8 cellular contexts compared by ENCODE assay signal in the genomic region with DNA sequence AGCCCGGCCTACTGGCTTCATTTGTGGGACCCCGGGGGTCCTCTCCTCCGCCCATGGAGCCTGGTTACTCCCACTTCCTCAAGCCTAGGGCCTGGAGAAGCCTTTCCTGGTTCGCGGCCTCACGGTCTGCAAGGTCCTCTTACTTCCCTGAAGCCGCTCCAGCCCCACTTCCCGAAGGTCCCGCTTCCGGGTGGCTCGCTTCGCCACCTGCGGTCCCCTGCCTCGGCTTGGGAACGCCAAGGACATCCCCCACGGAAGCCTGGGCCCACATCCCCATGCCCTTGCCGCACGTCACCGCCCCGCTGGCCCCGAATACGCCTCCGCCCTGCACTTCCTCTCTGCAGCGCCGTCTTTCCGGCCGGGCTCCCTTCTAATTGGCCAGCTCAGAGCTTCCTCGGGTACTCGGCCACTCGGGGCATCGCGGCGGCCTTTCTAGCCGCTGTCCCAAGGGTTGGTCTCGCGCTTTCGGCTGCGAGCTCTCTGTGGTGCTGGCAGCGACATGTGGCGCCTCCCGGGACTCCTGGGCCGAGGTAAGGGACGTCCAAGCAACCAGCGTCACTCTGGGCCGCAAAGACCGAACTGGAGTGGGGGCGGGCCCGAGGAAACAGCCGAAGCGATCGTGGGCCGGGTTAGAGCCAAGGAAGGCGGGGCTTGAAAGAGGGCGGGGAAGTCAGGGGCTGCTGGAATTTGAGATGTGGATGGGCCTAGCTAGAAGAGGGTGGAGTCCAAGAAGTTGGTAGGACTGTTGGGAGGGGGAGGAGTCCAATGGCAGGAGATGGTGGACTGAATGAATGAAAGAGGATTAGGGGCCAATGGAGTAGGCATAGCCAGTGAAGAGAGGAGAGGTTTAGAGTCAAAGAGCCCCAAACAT. TPM values are rescaled to one million over a fixed set of nuclear protein-coding genes. Genes with fewer than 3 reads are reported as not detected.
DNase-seq lines count a peak whose midpoint lies in the region; FAIRE-seq and TF ChIP-seq lines count a peak whose summit lies in the region.

A gene with protein sequence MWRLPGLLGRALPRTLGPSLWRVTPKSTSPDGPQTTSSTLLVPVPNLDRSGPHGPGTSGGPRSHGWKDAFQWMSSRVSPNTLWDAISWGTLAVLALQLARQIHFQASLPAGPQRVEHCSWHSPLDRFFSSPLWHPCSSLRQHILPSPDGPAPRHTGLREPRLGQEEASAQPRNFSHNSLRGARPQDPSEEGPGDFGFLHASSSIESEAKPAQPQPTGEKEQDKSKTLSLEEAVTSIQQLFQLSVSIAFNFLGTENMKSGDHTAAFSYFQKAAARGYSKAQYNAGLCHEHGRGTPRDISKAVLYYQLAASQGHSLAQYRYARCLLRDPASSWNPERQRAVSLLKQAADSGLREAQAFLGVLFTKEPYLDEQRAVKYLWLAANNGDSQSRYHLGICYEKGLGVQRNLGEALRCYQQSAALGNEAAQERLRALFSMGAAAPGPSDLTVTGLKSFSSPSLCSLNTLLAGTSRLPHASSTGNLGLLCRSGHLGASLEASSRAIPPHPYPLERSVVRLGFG (plus strand): TSS at position 429 of the 871 bp plus-strand sequence. CDS start 71 bp downstream, at position 500.

- peak within 1 kb of the TSS; percentile 67 for H2BK12ac ChIP-seq in neuronal stem cell (ENCODE audit: low read length)

- peak within 1 kb of the TSS; percentile 58 for H3K4ac ChIP-seq in neuronal stem cell (ENCODE audit: low read length)

- DNase-seq in HAP-1 (ENCODE audit: low spot score in 2 of 2) (peak; percentile 95 to 96), MM.1S (peak; percentile 91), SK-MEL-5 (ENCODE audit: low read depth, low spot score) (peak; percentile 98), foreskin melanocyte (peak; percentile 93), neuronal stem cell (ENCODE audit: low spot score) (peak; percentile 86)
- DNase-seq in activated naive CD4-positive, alpha-beta T cell treated with Interleukin-2 at 50 U/mL for 16 hours: peak; percentile 92

- in situ Hi-C loops in HAP-1 (cut with MboI; ENCODE audit: low sequenced_read_pairs) (no loop called here), SK-MEL-5 (cut with HindIII; ENCODE audit: low pct_unique_long_range_greater_than_20kb, low sequenced_read_pairs) (no loop called here)

- peak within 1 kb of the TSS; percentile 98 for H3K4me3 ChIP-seq in HAP-1
- peak within 1 kb of the TSS; percentile 83 for H3K4me3 ChIP-seq in MM.1S (ENCODE audit: low read length)
- peak within 1 kb of the TSS; percentile 93 to 96 for H3K4me3 ChIP-seq in neuronal stem cell (ENCODE audit: low read length in 2 of 2)

- H3K9me3 ChIP-seq in HAP-1 (no peaks in the 10 kb centered on the region), MM.1S (replicated peaks; ENCODE audit: insufficient read depth, low read length) (no peaks in the 10 kb centered on the region), neuronal stem cell (replicated peaks in 1 of 2; ENCODE audit: control insufficient read depth in 2 of 2, insufficient read depth in 1 of 2, low read depth in 1 of 2, low read length in 2 of 2) (no peaks in the 10 kb centered on the region)

- no peaks in the 10 kb centered on the region for H4K20me1 ChIP-seq in MM.1S (ENCODE audit: insufficient read depth, low read length)

- H2AK5ac ChIP-seq in neuronal stem cell (ENCODE audit: low read depth, low read length): peak within 1 kb of the TSS; percentile 97

- H4K8ac ChIP-seq in neuronal stem cell (ENCODE audit: low read depth, low read length): peak within 1 kb of the TSS; percentile 89

- H2BK120ac ChIP-seq in neuronal stem cell (ENCODE audit: low read depth, low read length): peak within 1 kb of the TSS; percentile 72

- H3K4me1 ChIP-seq in HAP-1 (peaks cover 4% of the 10 kb centered on the region), MM.1S (ENCODE audit: low read length) (peaks cover 10% of the 10 kb centered on the region), neuronal stem cell (ENCODE audit: control insufficient read depth in 2 of 2, insufficient read depth in 1 of 2, low read depth in 1 of 2, low read length in 2 of 2) (peaks cover 3 to 6% of the 10 kb centered on the region in 2 donors)

- H3K9me2 ChIP-seq in MM.1S (replicated peaks; ENCODE audit: insufficient read depth, low read length): no peaks in the 10 kb centered on the region

- peak within 1 kb of the TSS; percentile 89 for H3K27ac ChIP-seq in MM.1S (ENCODE audit: low read length)
- peak within 1 kb of the TSS; percentile 97 for H3K27ac ChIP-seq in neuronal stem cell (replicated peaks; ENCODE audit: low read length)

- H2AFZ ChIP-seq in MM.1S (ENCODE audit: low read length) (peak within 1 kb of the TSS; percentile 67), neuronal stem cell (ENCODE audit: low read length) (peak within 1 kb of the TSS; percentile 98)

- H3F3A ChIP-seq in MM.1S (ENCODE audit: insufficient read depth, low read length): 0 out of 2 replicates have a peak, but pooled peaks cover 6% of the 10 kb centered on the region

- H3K79me1 ChIP-seq in neuronal stem cell (ENCODE audit: low read depth, low read length): peaks cover 2% of the 10 kb centered on the region

- peaks cover 30% of the 10 kb centered on the region for H3K79me2 ChIP-seq in MM.1S (ENCODE audit: low read length)

- peak within 1 kb of the TSS; percentile 96 for H3K18ac ChIP-seq in neuronal stem cell (ENCODE audit: low read length)

- FAIRE-seq in G401.6 (lab: Jason Lieb, UNC): peak; percentile 94

- peak within 1 kb of the TSS; percentile 71 for H3K4me2 ChIP-seq in MM.1S (ENCODE audit: low read depth, low read length)
- peak within 1 kb of the TSS; percentile 87 for H3K4me2 ChIP-seq in neuronal stem cell (ENCODE audit: insufficient read depth, low read length, poor library complexity, severe bottlenecking)

- peaks cover 23% of the 10 kb centered on the region for H3K36me3 ChIP-seq in HAP-1 (replicated peaks)
- H3K36me3 ChIP-seq in MM.1S (replicated peaks; ENCODE audit: insufficient read depth, low read length): peaks cover 2% of the 10 kb centered on the region; the same call in 1 of the 2 replicates
- H3K36me3 ChIP-seq in neuronal stem cell (replicated peaks in 1 of 2; ENCODE audit: control insufficient read depth in 2 of 2, insufficient read depth in 2 of 2, low read length in 2 of 2): peaks cover 20 to 34% of the 10 kb centered on the region in 2 donors

- no CpG with 5 or more reads among the region's 54 CpGs for WGBS in neuronal stem cell (ENCODE audit: extremely low coverage in 2 of 2, insufficient read length in 2 of 2, insufficient replicate concordance in 1 of 2), 2 donors

- no peak for TF ChIP-seq CTCF in MM.1S (IDR thresholded peaks at IDR 0.05; ENCODE audit: low read length)
- TF ChIP-seq CTCF in subcutaneous adipose tissue (IDR thresholded peaks at IDR 0.05; ENCODE audit: low read depth): no peak

- H3K27me3 ChIP-seq in HAP-1 (ENCODE audit: low read depth) (no peaks in the 10 kb centered on the region), MM.1S (replicated peaks; ENCODE audit: insufficient read depth, low read length) (no peaks in the 10 kb centered on the region), neuronal stem cell (ENCODE audit: control insufficient read depth in 3 of 3, insufficient read depth in 3 of 3, low read depth in 1 of 3, low read length in 3 of 3) (no peaks in the 10 kb centered on the region)

- peak within 1 kb of the TSS; percentile 93 for H2BK5ac ChIP-seq in neuronal stem cell (ENCODE audit: low read length)

- peak within 1 kb of the TSS; percentile 71 for H2BK15ac ChIP-seq in neuronal stem cell (ENCODE audit: low read length)

- peak within 1 kb of the TSS; percentile 86 for H3K9ac ChIP-seq in MM.1S (ENCODE audit: low read length)
- H3K9ac ChIP-seq in neuronal stem cell (ENCODE audit: low read depth, low read length, poor library complexity): peak within 1 kb of the TSS; percentile 93

- peak within 1 kb of the TSS; percentile 18 for H4K91ac ChIP-seq in neuronal stem cell (ENCODE audit: low read depth, low read length, poor library complexity)

- H3K14ac ChIP-seq in neuronal stem cell (ENCODE audit: low read length): peak within 1 kb of the TSS; percentile 77

- peak within 1 kb of the TSS; percentile 94 for H3K23ac ChIP-seq in neuronal stem cell (ENCODE audit: low read depth, low read length, poor library complexity)

RNA-seq across cellular contexts. Expression of the gene that starts here (rescaled TPM):
- total RNA-seq in SK-MEL-5 (2014; rRNA removed; shearing (Covaris generic)): 67.1 and 74.3 TPM in 2 replicates
- polyA plus RNA-seq in SK-MEL-5 (2015; cell fraction: cytosol; rRNA removed): 60.2 and 74.4 TPM in 2 replicates
- polyA plus RNA-seq in SK-MEL-5 (2015; cell fraction: nucleus; rRNA removed): 247 and 308 TPM in 2 replicates
- 40.3 TPM for polyA plus RNA-seq in neuronal stem cell (2013, experiment 1 of 2)
- 38.7 TPM for polyA plus RNA-seq in neuronal stem cell (2013, experiment 2 of 2)
- 10 to 100 TPM; 46.3 to 88.9 (median 77.6) TPM for total RNA-seq in subcutaneous adipose tissue

Comparison
In these comparisons a context has a peak if more than half of its experiments do, and no peak if none do; other contexts are left out.
1. Peak in every context shown above with its lines: DNase-seq, H3K4me3 ChIP-seq and H3K27ac ChIP-seq.